Comparison of ENCODE assay signal across 9 cellular contexts in genomic region chr15:90086868-90087268, GRCh38. TPM values are rescaled to one million over a fixed set of nuclear protein-coding genes. Genes with fewer than 3 reads are reported as not detected.
DNase-seq lines count a peak whose midpoint lies in the region; ATAC-seq and TF ChIP-seq lines count a peak whose summit lies in the region.
"Had no signal": no experiment of that assay in that cellular context is flagged by ENCODE, and none has a peak within 500 bp of the region (broad histone marks: within the 10 kb centered on the region; RNA-seq: fewer than 3 reads in every experiment).

No MANE protein-coding gene starts in this region.

- WGBS in lung, 2 donors, result 94% methylated on average over 7 of the region's 7 CpGs

- H4K20me1 ChIP-seq in DOHH2 (ENCODE audit: control insufficient read depth, insufficient read depth, low read depth, low read length), result no peaks in the 10 kb centered on the region

- H3K27ac Mint-ChIP-seq in brain, result peak overlapping the region in 3 of 5 experiments; percentile 11 to 87 (median 55)
- H3K27ac Mint-ChIP-seq: T-helper 1 cell treated with Interleukin-12 subunit alpha and Interleukin-12 subunit beta and Interleukin-4 antibody, amounts not matched to agents 30 μg/mL and 1 μg/mL, for 36 hours had no signal

- H3K4me3 ChIP-seq in DOHH2 (ENCODE audit: low read length) (no peak overlapping the region), lung (no peak overlapping the region), upper lobe of right lung (no peak overlapping the region)

- no peak overlapping the region for H3K4me2 ChIP-seq in DOHH2 (ENCODE audit: low read length)

- H3K4me1 Mint-ChIP-seq in brain, result no peaks in the 10 kb centered on the region

- peaks cover 50% of the 10 kb centered on the region for H3K4me1 ChIP-seq in DOHH2 (ENCODE audit: control insufficient read depth, low read length)
- peaks cover 0 to 2% of the 10 kb centered on the region in 2 donors for H3K4me1 ChIP-seq in lung (ENCODE audit: control insufficient read depth in 2 of 2, insufficient read depth in 2 of 2, low read length in 2 of 2)
- peaks cover 7% of the 10 kb centered on the region for H3K4me1 ChIP-seq in upper lobe of right lung

- H3F3A ChIP-seq in DOHH2 (ENCODE audit: control insufficient read depth, insufficient read depth), result peaks cover 14% of the 10 kb centered on the region

- H3K79me2 ChIP-seq in DOHH2 (ENCODE audit: control insufficient read depth, low read length), result peaks cover 10% of the 10 kb centered on the region

- H3K4me3 Mint-ChIP-seq in brain, result no peak overlapping the region
- H3K4me3 Mint-ChIP-seq: T-helper 1 cell treated with Interleukin-12 subunit alpha and Interleukin-12 subunit beta and Interleukin-4 antibody, amounts not matched to agents 30 μg/mL and 1 μg/mL, for 36 hours had no signal

- H3K27me3 ChIP-seq in DOHH2 (ENCODE audit: control insufficient read depth, low read length) (no peaks in the 10 kb centered on the region), lung (ENCODE audit: control insufficient read depth, insufficient read depth) (no peaks in the 10 kb centered on the region), upper lobe of right lung (no peaks in the 10 kb centered on the region)

- peaks cover 73% of the 10 kb centered on the region for H3K36me3 Mint-ChIP-seq in brain

- no peaks in the 10 kb centered on the region for H3K9me3 Mint-ChIP-seq in brain
- H3K9me3 Mint-ChIP-seq: T-helper 1 cell treated with Interleukin-12 subunit alpha and Interleukin-12 subunit beta and Interleukin-4 antibody, amounts not matched to agents 30 μg/mL and 1 μg/mL, for 36 hours had no signal

- TF ChIP-seq CTCF in DOHH2 (IDR thresholded peaks at IDR 0.05; ENCODE audit: low read depth, low read length, poor library complexity, severe bottlenecking) (peak; percentile 89), brain (conservative IDR thresholded peaks at IDR 0.05) (peak; percentile 46 to 68), lung (IDR thresholded peaks at IDR 0.05; ENCODE audit: control extremely low read depth, extremely low read depth) (peak; percentile 62), upper lobe of right lung (IDR thresholded peaks at IDR 0.05) (peak; percentile 75)

- H3K9me3 ChIP-seq in DOHH2 (ENCODE audit: control insufficient read depth, insufficient read depth, low read length) (no peaks in the 10 kb centered on the region), lung (ENCODE audit: control insufficient read depth in 2 of 2, insufficient read depth in 1 of 2, low read length in 1 of 2) (no peaks in the 10 kb centered on the region), upper lobe of right lung (no peaks in the 10 kb centered on the region)

- H3K27me3 Mint-ChIP-seq in brain, result peaks cover 3% of the 10 kb centered on the region

- DNase-seq in SW480 (ENCODE audit: low spot score) (peak; percentile 55), lung (ENCODE audit: low spot score) (no peak), upper lobe of right lung (peak; percentile 74)

- no peaks in the 10 kb centered on the region for H3K9me2 ChIP-seq in DOHH2 (replicated peaks; ENCODE audit: control insufficient read depth, low read length)

- peak; percentile 50 for ATAC-seq in HG03354 (IDR thresholded peaks at IDR 0.05; ENCODE audit: poor library complexity, severe bottlenecking, unreplicated experiment)
- no peak for ATAC-seq in lung (ENCODE audit: insufficient read depth, low FRiP score)
- peak; percentile 78 for ATAC-seq in upper lobe of right lung
- no peak for ATAC-seq in HG02610 (IDR thresholded peaks at IDR 0.05; ENCODE audit: unreplicated experiment)
- ATAC-seq in GM19467 (IDR thresholded peaks at IDR 0.05; ENCODE audit: unreplicated experiment), result no peak

- H3K27ac ChIP-seq in DOHH2 (ENCODE audit: low read depth, low read length) (0 out of 2 replicates have a peak overlapping the region, but pooled peaks have one; percentile 11), lung (ENCODE audit: low read depth in 1 of 2, low read length in 1 of 2) (no peak overlapping the region), upper lobe of right lung (no peak overlapping the region)

- H3K36me3 ChIP-seq in DOHH2 (ENCODE audit: control insufficient read depth, low read length) (peaks cover 84% of the 10 kb centered on the region), lung (ENCODE audit: control insufficient read depth in 2 of 2, insufficient read depth in 2 of 2, low read length in 2 of 2) (peaks cover 6 to 46% of the 10 kb centered on the region in 2 donors), upper lobe of right lung (peaks cover 70% of the 10 kb centered on the region)

- intact Hi-C loops in upper lobe of right lung (cut with DNase I), result no loop called here

RNA-seq across cellular contexts. Expression of gene IDH2, which starts 15.4 kb away (rescaled TPM):
- polyA plus RNA-seq in brain (ENCODE audit: insufficient read depth, low read depth, low replicate concordance), result 209 TPM
- total RNA-seq in lung, result 10 to 100 TPM; 70.8 to 85.8 TPM
- 10 to 100 TPM; 52.0 to 73.8 TPM for polyA plus RNA-seq in lung
- 43.1 TPM for total RNA-seq in upper lobe of right lung

Comparison
In these comparisons a context has a peak if more than half of its experiments do, and no peak if none do; other contexts are left out.
1. ATAC-seq: peak in HG03354 (single experiment) and upper lobe of right lung (single experiment); none in lung (single experiment), HG02610 (single experiment) and GM19467 (single experiment).
2. Peak in every context shown above with its lines, with median percentiles within 50 percentile points of each other: CTCF ChIP-seq.